In genomic region chr6:47075168-47075567, GRCh38 we compare ENCODE assay signal across 25 cellular contexts. TPM values are rescaled to one million over a fixed set of nuclear protein-coding genes. Genes with fewer than 3 reads are reported as not detected.
DNase-seq lines count a peak whose midpoint lies in the region; ATAC-seq and TF ChIP-seq lines count a peak whose summit lies in the region.
"Had no signal": no experiment of that assay in that cellular context is flagged by ENCODE, and none has a peak within 500 bp of the region (broad histone marks: within the 10 kb centered on the region; RNA-seq: fewer than 3 reads in every experiment).

No MANE protein-coding gene starts in this region.

- H4K20me1 ChIP-seq in smooth muscle cell (ENCODE audit: low read depth): no peaks in the 10 kb centered on the region

- H2BK15ac ChIP-seq in mesenchymal stem cell (ENCODE audit: low read depth, poor library complexity, severe bottlenecking): peak overlapping the region; percentile 63

- H3K27me3 ChIP-seq in esophagus (ENCODE audit: control insufficient read depth in 1 of 2, insufficient read depth in 2 of 2, low read length in 2 of 2) (no peaks in the 10 kb centered on the region), mesenchymal stem cell (ENCODE audit: control insufficient read depth in 1 of 2, insufficient read depth in 1 of 2, low read length in 2 of 2) (peaks cover 0 to 11% of the 10 kb centered on the region in 2 experiments), smooth muscle cell (ENCODE audit: low read depth) (no peaks in the 10 kb centered on the region)
- H3K27me3 ChIP-seq: neural progenitor cell, vagina had no signal

- H4K91ac ChIP-seq in mesenchymal stem cell (ENCODE audit: low read length): no peak overlapping the region

- H3K79me1 ChIP-seq in mesenchymal stem cell (replicated peaks; ENCODE audit: low read length, poor library complexity, severe bottlenecking): no peaks in the 10 kb centered on the region

- CTCF ChIA-PET in GM10248 (lab: Yijun Ruan, JAX): interaction anchor here (2.4 kb wide), 1 partner anchor 16 kb away, joined by 6 read pairs; no protein-coding TSS in a partner anchor

- TF ChIP-seq CTCF in smooth muscle cell (IDR thresholded peaks at IDR 0.05; ENCODE audit: borderline replicate concordance, insufficient read depth, poor library complexity, severe bottlenecking) (no peak), GM10248 (IDR thresholded peaks at IDR 0.05; ENCODE audit: control extremely low read depth, extremely low read depth, low read depth, missing control alignments) (no peak)

- H4K8ac ChIP-seq in mesenchymal stem cell (ENCODE audit: low read length): peak overlapping the region; percentile 78

- WGBS in esophagus, 2 donors: 58 to 72% methylated on average over 4 of the region's 4 CpGs
- 94% methylated on average over 4 of the region's 4 CpGs for WGBS in mesenchymal stem cell
- 86% methylated on average over 4 of the region's 4 CpGs for WGBS in smooth muscle cell (ENCODE audit: low lambda C conversion rate)

- H2BK5ac ChIP-seq in mesenchymal stem cell (ENCODE audit: low read depth, low read length, poor library complexity, severe bottlenecking): no peak overlapping the region

- H3K36me3 ChIP-seq in esophagus (ENCODE audit: control insufficient read depth in 2 of 2, insufficient read depth in 2 of 2, low read length in 1 of 2): no peaks in the 10 kb centered on the region
- H3K36me3 ChIP-seq in mesenchymal stem cell (ENCODE audit: control insufficient read depth in 1 of 2, insufficient read depth in 2 of 2, low read depth in 1 of 2, low read length in 2 of 2): no peaks in the 10 kb centered on the region
- H3K36me3 ChIP-seq in smooth muscle cell (ENCODE audit: low read depth): no peaks in the 10 kb centered on the region
- H3K36me3 ChIP-seq: neural progenitor cell, vagina had no signal

- no peak overlapping the region for H3K4me3 ChIP-seq in esophagus (ENCODE audit: low read depth in 1 of 2, low read length in 2 of 2)
- no peak overlapping the region for H3K4me3 ChIP-seq in mesenchymal stem cell (ENCODE audit: insufficient read depth in 1 of 2, low read depth in 1 of 2, low read length in 2 of 2)
- H3K4me3 ChIP-seq in smooth muscle cell: no peak overlapping the region
- H3K4me3 ChIP-seq: neural progenitor cell, vagina had no signal

- no peak overlapping the region for H2AFZ ChIP-seq in mesenchymal stem cell (ENCODE audit: low read depth, low read length)
- H2AFZ ChIP-seq in smooth muscle cell (ENCODE audit: low read depth): no peak overlapping the region
- H2AFZ ChIP-seq: neural progenitor cell had no signal

- peak overlapping the region; percentile 54 for H2BK120ac ChIP-seq in mesenchymal stem cell (ENCODE audit: low read depth, low read length)

- H3K4me1 ChIP-seq in esophagus (ENCODE audit: control insufficient read depth in 2 of 2, insufficient read depth in 2 of 2, low read length in 1 of 2) (no peaks in the 10 kb centered on the region), mesenchymal stem cell (ENCODE audit: control insufficient read depth, insufficient read depth, low read depth, low read length) (peaks cover 3% of the 10 kb centered on the region), smooth muscle cell (ENCODE audit: low read depth) (peaks cover 19% of the 10 kb centered on the region)

- H3K9ac ChIP-seq in mesenchymal stem cell (ENCODE audit: low read length): no peak overlapping the region
- H3K9ac ChIP-seq in smooth muscle cell (ENCODE audit: low read depth): no peak overlapping the region
- H3K9ac ChIP-seq: neural progenitor cell had no signal

- peak overlapping the region; percentile 37 to 89 for H3K18ac ChIP-seq in mesenchymal stem cell (ENCODE audit: low read depth in 1 of 2, low read length in 2 of 2)

- peak overlapping the region; percentile 16 to 17 for H3K27ac ChIP-seq in esophagus (ENCODE audit: low read depth in 2 of 2, low read length in 1 of 2)
- no peak overlapping the region for H3K27ac ChIP-seq in mesenchymal stem cell (ENCODE audit: low read length, poor library complexity, severe bottlenecking)
- peak overlapping the region; percentile 48 for H3K27ac ChIP-seq in smooth muscle cell (ENCODE audit: low read depth)
- H3K27ac ChIP-seq: neural progenitor cell, vagina had no signal

- no peak for ATAC-seq in left lobe of liver
- no peak for ATAC-seq in GM19035 (IDR thresholded peaks at IDR 0.05; ENCODE audit: unreplicated experiment)
- ATAC-seq: stimulated activated naive CD8-positive, alpha-beta T cell treated with anti-CD3 and anti-CD28 coated beads, Interleukin-15, amount 100 ng/mL, for 72 hours had no signal

- H3K79me2 ChIP-seq in smooth muscle cell (ENCODE audit: low read depth): no peaks in the 10 kb centered on the region

- H3K9me3 ChIP-seq in esophagus (ENCODE audit: control insufficient read depth in 2 of 2, insufficient read depth in 1 of 2, low read depth in 1 of 2, low read length in 1 of 2) (no peaks in the 10 kb centered on the region), mesenchymal stem cell (ENCODE audit: control insufficient read depth, low read length) (no peaks in the 10 kb centered on the region), smooth muscle cell (replicated peaks; ENCODE audit: low read depth) (no peaks in the 10 kb centered on the region)
- H3K9me3 ChIP-seq: vagina had no signal

- H3F3A ChIP-seq in smooth muscle cell (ENCODE audit: low read depth): peaks cover 18% of the 10 kb centered on the region

- no peak overlapping the region for H3K4me2 ChIP-seq in mesenchymal stem cell (ENCODE audit: low read length, poor library complexity, severe bottlenecking)
- peak overlapping the region; percentile 58 for H3K4me2 ChIP-seq in smooth muscle cell
- H3K4me2 ChIP-seq: neural progenitor cell had no signal

- no peak overlapping the region for H2AK5ac ChIP-seq in mesenchymal stem cell (ENCODE audit: low read length, severe bottlenecking)

- DNase-seq in RPMI7951 (ENCODE audit: low read depth) (peak; percentile 50), mesenchymal stem cell (no peak), smooth muscle cell (lab: John Stamatoyannopoulos, UW; ENCODE audit: unreplicated experiment) (no peak), left lobe of liver (ENCODE audit: low spot score) (no peak), dermis blood vessel endothelial cell (no peak), GM10248 (ENCODE audit: extremely low spot score) (no peak)
- DNase-seq: activated CD4-positive, alpha-beta T cell treated with anti-CD3 and anti-CD28 coated beads, Interleukin-2, amount 50 U/mL, for 48 hours; activated CD4-positive, CD25-positive, alpha-beta regulatory T cell; activated CD8-positive, alpha-beta memory T cell treated with anti-CD3 and anti-CD28 coated beads, Interleukin-2, amount 50 U/mL, for 48 hours; activated naive CD8-positive, alpha-beta T cell treated with anti-CD3 and anti-CD28 coated beads for 36 hours; CD4-positive, CD25-positive, alpha-beta regulatory T cell; cerebellar nuclear complex; DMS 273 treated with DMSO at 0.1 percent for 48 hours; H9; NCI-H1436 treated with DMSO at 0.1 percent for 48 hours; NCI-H2171; NCI-H524 treated with DMSO at 0.1 percent for 48 hours; RPMI8226; stimulated activated naive CD8-positive, alpha-beta T cell treated with anti-CD3 and anti-CD28 coated beads, Interleukin-15, amount 100 ng/mL, for 72 hours; T1000 had no signal

- H3K23ac ChIP-seq in mesenchymal stem cell (ENCODE audit: low read length in 2 of 2): no peak overlapping the region

- peak overlapping the region in 1 of 2 experiments; percentile 35 for H3K4ac ChIP-seq in mesenchymal stem cell (ENCODE audit: low read depth in 1 of 2, low read length in 2 of 2)

- POLR2A ChIA-PET in GM10248 (lab: Yijun Ruan, JAX): no interaction called here

- H3K14ac ChIP-seq in mesenchymal stem cell (ENCODE audit: low read length in 2 of 2): no peak overlapping the region

- peak overlapping the region; percentile 79 to 94 for H2BK12ac ChIP-seq in mesenchymal stem cell (ENCODE audit: low read length in 2 of 2)

RNA-seq across cellular contexts. Expression of gene ADGRF1, which starts 33.0 kb away (rescaled TPM):
- total RNA-seq in RPMI7951 (2014; rRNA removed; shearing (Covaris generic)): 0.24 and 0.39 TPM in 2 replicates
- polyA plus RNA-seq in esophagus (10 to 100 TPM; 25.5 to 47.9 TPM), smooth muscle cell (not detected in 2 replicates)
- polyA plus RNA-seq in mesenchymal stem cell (2013, experiment 1 of 2): 0.01 TPM
- polyA plus RNA-seq in mesenchymal stem cell (2013, experiment 2 of 2): 0.04 TPM
- total RNA-seq in smooth muscle cell (not detected in 2 replicates), left lobe of liver (0.45 TPM), dermis blood vessel endothelial cell (under 0.01 TPM in 1 of 2 replicates, not detected in the other)
- total RNA-seq: activated naive CD8-positive, alpha-beta T cell treated with anti-CD3 and anti-CD28 coated beads for 36 hours; CD4-positive, CD25-positive, alpha-beta regulatory T cell; fibroblast of lung; H9 had no signal
- polyA plus RNA-seq: CD4-positive, CD25-positive, alpha-beta regulatory T cell; fibroblast of lung had no signal
